In the genomic region with DNA sequence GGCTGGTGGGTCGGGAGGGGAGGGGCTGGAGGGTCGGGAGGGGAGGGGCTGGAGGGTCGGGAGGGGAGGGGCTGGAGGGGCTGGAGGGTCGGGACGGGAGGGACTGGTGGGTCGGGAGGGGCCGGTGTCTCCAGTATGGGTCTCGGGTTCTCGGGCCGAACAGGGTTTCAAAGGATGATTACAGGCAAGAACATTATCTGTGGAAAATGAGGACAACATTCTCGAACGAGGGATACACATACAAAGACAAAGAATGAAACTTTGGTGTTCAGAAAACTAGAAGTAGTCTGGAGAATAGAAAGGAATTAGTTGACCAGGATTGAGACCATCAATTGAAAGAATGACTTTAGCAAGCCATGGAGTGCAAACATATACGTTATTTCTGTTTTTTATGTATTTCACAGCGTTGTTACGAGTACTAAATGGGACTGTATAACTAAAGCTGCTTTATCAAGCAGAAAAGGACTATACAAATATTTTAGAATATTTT, we compare ENCODE assay signal across 1 cellular context.
TF ChIP-seq lines count a peak whose summit lies in the region.

No MANE protein-coding gene starts in this region.

TF ChIP-seq in GM12878, 131 proteins besides CTCF, POLR2A, EP300 and RAD21:
- TF ChIP-seq IKZF2 (IDR thresholded peaks at IDR 0.05) = no peak
- TF ChIP-seq, protein P1, sequence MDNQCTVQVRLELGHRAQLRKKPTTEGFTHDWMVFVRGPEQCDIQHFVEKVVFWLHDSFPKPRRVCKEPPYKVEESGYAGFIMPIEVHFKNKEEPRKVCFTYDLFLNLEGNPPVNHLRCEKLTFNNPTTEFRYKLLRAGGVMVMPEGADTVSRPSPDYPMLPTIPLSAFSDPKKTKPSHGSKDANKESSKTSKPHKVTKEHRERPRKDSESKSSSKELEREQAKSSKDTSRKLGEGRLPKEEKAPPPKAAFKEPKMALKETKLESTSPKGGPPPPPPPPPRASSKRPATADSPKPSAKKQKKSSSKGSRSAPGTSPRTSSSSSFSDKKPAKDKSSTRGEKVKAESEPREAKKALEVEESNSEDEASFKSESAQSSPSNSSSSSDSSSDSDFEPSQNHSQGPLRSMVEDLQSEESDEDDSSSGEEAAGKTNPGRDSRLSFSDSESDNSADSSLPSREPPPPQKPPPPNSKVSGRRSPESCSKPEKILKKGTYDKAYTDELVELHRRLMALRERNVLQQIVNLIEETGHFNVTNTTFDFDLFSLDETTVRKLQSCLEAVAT (IDR thresholded peaks at IDR 0.05) = no peak
- no peak for TF ChIP-seq SKIL (IDR thresholded peaks at IDR 0.05; ENCODE audit: low read depth, poor library complexity, severe bottlenecking)
- TF ChIP-seq CREB1 (IDR thresholded peaks at IDR 0.05; ENCODE audit: low read depth) = no peak
- no peak for TF ChIP-seq ZBTB40 (IDR thresholded peaks at IDR 0.05; ENCODE audit: borderline replicate concordance)
- no peak for TF ChIP-seq SMC3 (IDR thresholded peaks at IDR 0.05; ENCODE audit: borderline replicate concordance, low read length)
- 0 out of 2 replicates have a peak, but pooled peaks have one; percentile 22 for TF ChIP-seq SMARCA5 (IDR thresholded peaks at IDR 0.05)
- no peak for TF ChIP-seq BACH1 (IDR thresholded peaks at IDR 0.05; ENCODE audit: borderline replicate concordance)
- TF ChIP-seq MXI1 (IDR thresholded peaks at IDR 0.05; ENCODE audit: low read depth, low read length) = no peak
